Comparison of ENCODE assay signal across 8 cellular contexts in genomic region chr1:67753776-67754525, GRCh38.
DNase-seq lines count a peak whose midpoint lies in the region; ATAC-seq, FAIRE-seq and TF ChIP-seq lines count a peak whose summit lies in the region.
"Had no signal": no experiment of that assay in that cellular context is flagged by ENCODE, and none has a peak within 500 bp of the region (broad histone marks: within the 10 kb centered on the region; RNA-seq: fewer than 3 reads in every experiment).

No MANE protein-coding gene starts in this region.

- H3K27ac ChIP-seq in GM23338 (ENCODE audit: low read depth), result no peak overlapping the region
- peak overlapping the region; percentile 7 for H3K27ac ChIP-seq in endothelial cell of umbilical vein (ENCODE audit: insufficient read depth, low read depth, low read length)
- peak overlapping the region; percentile 59 for H3K27ac ChIP-seq in skeletal muscle tissue (ENCODE audit: low read depth, low read length)

- no peaks in the 10 kb centered on the region for H3F3A ChIP-seq in GM23338 (replicated peaks; ENCODE audit: low read depth)

- H3K9ac ChIP-seq in endothelial cell of umbilical vein (replicated peaks; ENCODE audit: extremely low read depth, insufficient read depth, low read length) (no peak overlapping the region), skeletal muscle tissue (ENCODE audit: low read depth in 1 of 3, low read length in 3 of 3) (peak overlapping the region; percentile 24 to 55 (median 41))

- peak overlapping the region; percentile 65; the same call in 1 of the 2 replicates for H3K27ac Mint-ChIP-seq in GM23338
- no peak overlapping the region for H3K27ac Mint-ChIP-seq in activated CD4-positive, alpha-beta T cell treated with anti-CD3 and anti-CD28 coated beads, Interleukin-2, amount 10 ng/mL, durations not matched to agents 24 days and 14 days

- no peaks in the 10 kb centered on the region for H3K79me2 ChIP-seq in GM23338 (replicated peaks; ENCODE audit: insufficient read depth)
- H3K79me2 ChIP-seq in endothelial cell of umbilical vein (ENCODE audit: control insufficient read depth, insufficient read depth, low read length), result peaks cover 52% of the 10 kb centered on the region

- H3K27me3 Mint-ChIP-seq in GM23338 (ENCODE audit: insufficient read depth, low read depth, poor library complexity), result peaks cover 6% of the 10 kb centered on the region
- H3K27me3 Mint-ChIP-seq in activated CD4-positive, alpha-beta T cell treated with anti-CD3 and anti-CD28 coated beads, Interleukin-2, amount 10 ng/mL, durations not matched to agents 24 days and 14 days, result peaks cover 2% of the 10 kb centered on the region

- no peaks in the 10 kb centered on the region; the same call in 2 of the 3 replicates for H3K36me3 Mint-ChIP-seq in GM23338 (ENCODE audit: low read depth)
- H3K36me3 Mint-ChIP-seq in activated CD4-positive, alpha-beta T cell treated with anti-CD3 and anti-CD28 coated beads, Interleukin-2, amount 10 ng/mL, durations not matched to agents 24 days and 14 days (ENCODE audit: low read depth), result no peaks in the 10 kb centered on the region

- no peaks in the 10 kb centered on the region for H3K9me3 ChIP-seq in endothelial cell of umbilical vein (replicated peaks; ENCODE audit: control insufficient read depth, insufficient read depth, low read length)
- H3K9me3 ChIP-seq in skeletal muscle tissue (ENCODE audit: control insufficient read depth in 3 of 3, low read length in 3 of 3), result no peaks in the 10 kb centered on the region

- no peak for TF ChIP-seq RAD21 in Ishikawa (IDR thresholded peaks at IDR 0.05; ENCODE audit: low read depth)

- no peak for DNase-seq in GM23338 (ENCODE audit: low spot score)
- no peak for DNase-seq in endothelial cell of umbilical vein (ENCODE audit: low read depth, low spot score)
- DNase-seq in G401 (ENCODE audit: low spot score), result no peak
- DNase-seq in NCI-H1417 treated with DMSO at 0.1 percent for 48 hours (lab: John Stamatoyannopoulos, UW), result no peak
- no peak for DNase-seq in activated CD4-positive, alpha-beta T cell treated with anti-CD3 and anti-CD28 coated beads, Interleukin-2, amount 10 ng/mL, durations not matched to agents 24 days and 14 days
- DNase-seq: DMS79 treated with DMSO at 0.1 percent for 48 hours had no signal

- H3K4me3 Mint-ChIP-seq in GM23338, result no peak overlapping the region
- no peak overlapping the region for H3K4me3 Mint-ChIP-seq in activated CD4-positive, alpha-beta T cell treated with anti-CD3 and anti-CD28 coated beads, Interleukin-2, amount 10 ng/mL, durations not matched to agents 24 days and 14 days

- in situ Hi-C loops in G401 (cut with HindIII; ENCODE audit: low sequenced_read_pairs), result no loop called here

- no peak for FAIRE-seq in endothelial cell of umbilical vein (lab: Jason Lieb, UNC)

- TF ChIP-seq CTCF in GM23338 (conservative IDR thresholded peaks at IDR 0.05; ENCODE audit: low read depth in 2 of 2) (no peak), endothelial cell of umbilical vein (IDR thresholded peaks at IDR 0.05; ENCODE audit: extremely low read depth in 1 of 2, insufficient read depth in 1 of 2, low read depth in 1 of 2, low read length in 2 of 2) (no peak)

- H3K4me3 ChIP-seq in GM23338 (no peak overlapping the region), endothelial cell of umbilical vein (replicated peaks in 1 of 3; ENCODE audit: insufficient read depth in 1 of 3, low read depth in 1 of 3, low read length in 3 of 3) (no peak overlapping the region), skeletal muscle tissue (ENCODE audit: low read length in 3 of 3) (peak overlapping the region in 1 of 3 donors; percentile 44)

- intact Hi-C loops in endothelial cell of umbilical vein (cut with micrococcal nuclease), result loop anchor here (2.0 kb wide), 1 partner anchor 135 kb away; no protein-coding TSS in a partner anchor
- intact Hi-C loops in activated CD4-positive, alpha-beta T cell treated with anti-CD3 and anti-CD28 coated beads, Interleukin-2, amount 10 ng/mL, durations not matched to agents 24 days and 14 days (cut with micrococcal nuclease), result no loop called here

- TF ChIP-seq EP300 in Ishikawa (IDR thresholded peaks at IDR 0.05; ENCODE audit: borderline replicate concordance), result no peak

- H2AFZ ChIP-seq in GM23338 (no peak overlapping the region), endothelial cell of umbilical vein (ENCODE audit: low read depth, low read length) (no peak overlapping the region)

- no peaks in the 10 kb centered on the region; the same call in 1 of the 2 replicates for H4K20me1 ChIP-seq in GM23338 (replicated peaks; ENCODE audit: insufficient read depth)
- no peaks in the 10 kb centered on the region for H4K20me1 ChIP-seq in endothelial cell of umbilical vein (replicated peaks; ENCODE audit: control insufficient read depth, extremely low read depth, insufficient read depth, low read length)

- no peak for ATAC-seq in GM23338

- peaks cover 54% of the 10 kb centered on the region for H3K4me1 Mint-ChIP-seq in GM23338
- peaks cover 16% of the 10 kb centered on the region for H3K4me1 Mint-ChIP-seq in activated CD4-positive, alpha-beta T cell treated with anti-CD3 and anti-CD28 coated beads, Interleukin-2, amount 10 ng/mL, durations not matched to agents 24 days and 14 days

- H3K27me3 ChIP-seq in GM23338 (ENCODE audit: insufficient read depth), result no peaks in the 10 kb centered on the region
- no peaks in the 10 kb centered on the region for H3K27me3 ChIP-seq in endothelial cell of umbilical vein (ENCODE audit: control insufficient read depth in 2 of 2, insufficient read depth in 2 of 2, low read length in 2 of 2)
- H3K27me3 ChIP-seq in skeletal muscle tissue (ENCODE audit: control insufficient read depth in 3 of 3, insufficient read depth in 3 of 3, low read length in 3 of 3), result no peaks in the 10 kb centered on the region

- H3K9me2 ChIP-seq in GM23338 (ENCODE audit: insufficient read depth), result no peaks in the 10 kb centered on the region

- CTCF ChIA-PET in endothelial cell of umbilical vein (lab: Charles Lee), result interaction anchor here (0.8 to 13.8 kb wide), 3 partner anchors 13 to 217 kb away, joined by 3 to 392 read pairs (median 3); no protein-coding TSS in a partner anchor

- H3K4me1 ChIP-seq in GM23338 (ENCODE audit: insufficient read depth) (peaks cover 36% of the 10 kb centered on the region), endothelial cell of umbilical vein (ENCODE audit: control insufficient read depth, extremely low read depth, insufficient read depth, low read length) (peaks cover 56% of the 10 kb centered on the region), skeletal muscle tissue (ENCODE audit: control insufficient read depth in 3 of 3, insufficient read depth in 3 of 3, low read length in 3 of 3) (peaks cover 25 to 47% (median 31%) of the 10 kb centered on the region in 3 donors)

- dilution Hi-C loops in endothelial cell of umbilical vein (cut with MboI; ENCODE audit: extremely low pct_ligation_motif_present, low sequenced_read_pairs), result loop anchor here (25.0 kb wide), 1 partner anchor 217 kb away; no protein-coding TSS in a partner anchor

- no peaks in the 10 kb centered on the region for H3K9me1 ChIP-seq in endothelial cell of umbilical vein (replicated peaks; ENCODE audit: control insufficient read depth, extremely low read depth, insufficient read depth, low read length)

- BruUV-seq in endothelial cell of umbilical vein (replicated peaks; lab: Mats Ljungman, UMichigan), result no TSS peak

- no peaks in the 10 kb centered on the region for H3K36me3 ChIP-seq in GM23338 (ENCODE audit: insufficient read depth)
- no peaks in the 10 kb centered on the region for H3K36me3 ChIP-seq in endothelial cell of umbilical vein (ENCODE audit: control insufficient read depth in 2 of 2, extremely low read depth in 1 of 2, insufficient read depth in 2 of 2, low read length in 2 of 2)
- no peaks in the 10 kb centered on the region for H3K36me3 ChIP-seq in skeletal muscle tissue (ENCODE audit: control insufficient read depth in 3 of 3, insufficient read depth in 3 of 3, low read length in 3 of 3)

- POLR2A ChIA-PET in endothelial cell of umbilical vein (lab: Charles Lee), result interaction anchor here (1.7 kb wide), 1 partner anchor 69 kb away, joined by 6 read pairs; no protein-coding TSS in a partner anchor

- H3K9me3 Mint-ChIP-seq in GM23338, result no peaks in the 10 kb centered on the region
- H3K9me3 Mint-ChIP-seq in activated CD4-positive, alpha-beta T cell treated with anti-CD3 and anti-CD28 coated beads, Interleukin-2, amount 10 ng/mL, durations not matched to agents 24 days and 14 days, result no peaks in the 10 kb centered on the region

- H3K4me2 ChIP-seq in GM23338, result no peak overlapping the region
- H3K4me2 ChIP-seq in endothelial cell of umbilical vein (ENCODE audit: insufficient read depth, low read length), result no peak overlapping the region

- TF ChIP-seq POLR2A in endothelial cell of umbilical vein (IDR thresholded peaks at IDR 0.05; ENCODE audit: low read depth, low read length), result no peak

TF ChIP-seq in Ishikawa, 13 proteins besides CTCF, POLR2A, EP300 and RAD21:
- TF ChIP-seq NFIC (IDR thresholded peaks at IDR 0.05) (no peak), EGR1 (IDR thresholded peaks at IDR 0.05) (peak; percentile 79)
TF ChIP-seq in Ishikawa: peak in this region for 1.

TF ChIP-seq in endothelial cell of umbilical vein, 7 proteins besides CTCF, POLR2A, EP300 and RAD21:
- TF ChIP-seq MAX (IDR thresholded peaks at IDR 0.05; ENCODE audit: insufficient read depth, insufficient read length) (no peak), GATA2 (IDR thresholded peaks at IDR 0.05; ENCODE audit: insufficient read depth, insufficient read length, low read depth, low read length) (no peak), FOS (IDR thresholded peaks at IDR 0.05; ENCODE audit: borderline replicate concordance, insufficient read depth, low read length) (no peak), MYC (IDR thresholded peaks at IDR 0.05; ENCODE audit: low read depth, low read length) (no peak), JUN (IDR thresholded peaks at IDR 0.05; ENCODE audit: borderline replicate concordance, insufficient read depth, insufficient read length, low read depth) (no peak), EZH2 (IDR thresholded peaks at IDR 0.05; ENCODE audit: borderline replicate concordance, low read depth, low read length, severe bottlenecking) (no peak), POLR2AphosphoS5 (IDR thresholded peaks at IDR 0.05; ENCODE audit: insufficient read depth, low read depth, low read length) (no peak)
